ENCODE assay signal across 8 cellular contexts in the genomic region with DNA sequence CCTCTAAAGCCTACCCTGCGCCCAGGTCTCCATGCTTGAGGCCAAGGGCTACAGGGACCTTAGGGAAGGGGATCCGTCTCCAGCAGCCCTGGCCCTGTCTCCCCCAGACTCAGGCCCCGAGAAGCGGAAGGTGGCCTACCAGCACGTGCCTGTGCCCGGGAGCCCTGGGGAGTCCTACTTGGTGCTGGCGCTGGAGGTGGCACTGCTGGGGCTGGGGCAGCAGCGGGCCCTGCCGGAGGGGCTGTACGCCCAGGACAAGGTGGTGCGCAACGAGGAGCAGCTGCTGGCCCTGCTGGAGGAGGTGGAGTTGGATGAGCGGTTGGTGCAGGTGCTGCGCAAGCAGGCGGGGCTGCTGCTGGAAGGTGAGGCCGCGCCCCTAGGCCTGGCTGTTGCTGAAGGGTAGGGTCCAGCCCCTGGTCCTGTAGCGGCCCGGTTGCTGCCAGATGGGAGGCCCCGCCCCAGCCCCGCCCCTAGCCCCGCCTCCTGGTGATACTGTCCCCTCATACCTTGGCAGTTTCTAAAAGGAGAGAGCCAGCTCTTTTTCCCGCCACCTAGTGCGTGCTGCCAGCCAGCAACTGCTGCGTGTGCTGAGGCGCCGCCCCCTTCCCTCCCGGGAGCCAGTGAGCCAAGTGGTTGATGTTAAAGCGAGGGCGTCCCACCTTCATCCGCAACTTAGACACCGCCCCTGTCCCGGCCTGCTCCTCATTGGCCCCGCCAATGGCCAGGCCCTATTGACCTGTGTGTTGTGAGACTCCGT. TPM values are rescaled to one million over a fixed set of nuclear protein-coding genes. Genes with fewer than 3 reads are reported as not detected.
DNase-seq lines count a peak whose midpoint lies in the region; ATAC-seq, FAIRE-seq and TF ChIP-seq lines count a peak whose summit lies in the region.

No MANE protein-coding gene starts in this region.

- H2AFZ ChIP-seq in KMS-11 (ENCODE audit: low read depth): peak overlapping the region; percentile 30; the same call in 1 of the 2 replicates

- DNase-seq in CD8-positive, alpha-beta memory T cell: peak in 1 of 5 donors; percentile 39
- peak; percentile 36 for DNase-seq in activated naive CD8-positive, alpha-beta T cell treated with anti-CD3 and anti-CD28 coated beads for 36 hours
- DNase-seq in memory B cell (ENCODE audit: low spot score in 2 of 2) (no peak), GM12891 (ENCODE audit: insufficient read length, low spot score) (no peak), NK-92 (lab: John Stamatoyannopoulos, UW; ENCODE audit: unreplicated experiment) (no peak), NCI-H226 (no peak), NCI-H345 (lab: John Stamatoyannopoulos, UW) (no peak)

- peak overlapping the region in 4 of 7 donors; percentile 23 to 47 (median 23) for H3K4me3 Mint-ChIP-seq in CD8-positive, alpha-beta memory T cell
- H3K4me3 Mint-ChIP-seq in activated naive CD8-positive, alpha-beta T cell treated with anti-CD3 and anti-CD28 coated beads for 36 hours: peak overlapping the region; percentile 29
- peak overlapping the region; percentile 67 for H3K4me3 Mint-ChIP-seq in memory B cell

- TF ChIP-seq POLR2A in GM12891 (IDR thresholded peaks at IDR 0.05; ENCODE audit: low read depth, low read length): no peak

- no peak for FAIRE-seq in GM12891 (lab: Jason Lieb, UNC)

- no peaks in the 10 kb centered on the region for H3K27me3 Mint-ChIP-seq in CD8-positive, alpha-beta memory T cell
- no peaks in the 10 kb centered on the region for H3K27me3 Mint-ChIP-seq in activated naive CD8-positive, alpha-beta T cell treated with anti-CD3 and anti-CD28 coated beads for 36 hours
- H3K27me3 Mint-ChIP-seq in memory B cell: no peaks in the 10 kb centered on the region

- no peaks in the 10 kb centered on the region for H3K9me3 Mint-ChIP-seq in CD8-positive, alpha-beta memory T cell
- no peaks in the 10 kb centered on the region for H3K9me3 Mint-ChIP-seq in activated naive CD8-positive, alpha-beta T cell treated with anti-CD3 and anti-CD28 coated beads for 36 hours
- H3K9me3 Mint-ChIP-seq in memory B cell: peaks cover 2% of the 10 kb centered on the region

- POLR2A ChIA-PET in CD8-positive, alpha-beta memory T cell (lab: Charles Lee): interaction anchor here (0.8 to 1.1 kb wide), 2 partner anchors 12 to 29 kb away, joined by 3 read pairs; no protein-coding TSS in a partner anchor

- H3K36me3 Mint-ChIP-seq in CD8-positive, alpha-beta memory T cell: peaks cover 0 to 16% (median 6%) of the 10 kb centered on the region in 3 donors
- H3K36me3 Mint-ChIP-seq in activated naive CD8-positive, alpha-beta T cell treated with anti-CD3 and anti-CD28 coated beads for 36 hours: peaks cover 8% of the 10 kb centered on the region
- peaks cover 10% of the 10 kb centered on the region for H3K36me3 Mint-ChIP-seq in memory B cell

- no peaks in the 10 kb centered on the region for H3K27me3 ChIP-seq in CD8-positive, alpha-beta memory T cell (ENCODE audit: insufficient read depth, low read length, poor library complexity, severe bottlenecking)
- H3K27me3 ChIP-seq in KMS-11 (ENCODE audit: insufficient read depth, low read depth): no peaks in the 10 kb centered on the region

- no peak overlapping the region for H3K4me3 ChIP-seq in CD8-positive, alpha-beta memory T cell (ENCODE audit: low read length)
- no peak overlapping the region for H3K4me3 ChIP-seq in KMS-11 (IDR thresholded peaks at IDR 0.05; ENCODE audit: insufficient read depth, low read depth, low read length)

- H3K36me3 ChIP-seq in CD8-positive, alpha-beta memory T cell (ENCODE audit: insufficient read depth, low read length): no peaks in the 10 kb centered on the region
- H3K36me3 ChIP-seq in KMS-11 (ENCODE audit: insufficient read depth): no peaks in the 10 kb centered on the region

- H3K27ac Mint-ChIP-seq in CD8-positive, alpha-beta memory T cell: peak overlapping the region in 2 of 8 donors; percentile 58 to 69
- H3K27ac Mint-ChIP-seq in activated naive CD8-positive, alpha-beta T cell treated with anti-CD3 and anti-CD28 coated beads for 36 hours: no peak overlapping the region
- peak overlapping the region; percentile 26 for H3K27ac Mint-ChIP-seq in memory B cell

- CTCF ChIA-PET in CD8-positive, alpha-beta memory T cell (lab: Charles Lee): no interaction called here

- peak overlapping the region; percentile 45; the same call in 1 of the 2 replicates for H3K9ac ChIP-seq in KMS-11

- ATAC-seq in memory B cell (ENCODE audit: low read depth): peak; percentile 82

- H4K20me1 ChIP-seq in KMS-11 (ENCODE audit: insufficient read depth): no peaks in the 10 kb centered on the region

- no peaks in the 10 kb centered on the region for H3K9me3 ChIP-seq in CD8-positive, alpha-beta memory T cell (ENCODE audit: low read length)

- TF ChIP-seq CTCF in KMS-11 (conservative IDR thresholded peaks at IDR 0.05; ENCODE audit: low read depth, low read length): no peak

- peak overlapping the region; percentile 54 for H3K27ac ChIP-seq in CD8-positive, alpha-beta memory T cell (ENCODE audit: low read depth, low read length)
- peak overlapping the region; percentile 62 for H3K27ac ChIP-seq in KMS-11

- no peaks in the 10 kb centered on the region for H3K4me1 ChIP-seq in CD8-positive, alpha-beta memory T cell (ENCODE audit: insufficient read depth, low read length)
- H3K4me1 ChIP-seq in KMS-11 (ENCODE audit: low read depth, poor library complexity, severe bottlenecking): no peaks in the 10 kb centered on the region

- no peak overlapping the region for H3K4me2 ChIP-seq in KMS-11

- no peaks in the 10 kb centered on the region for H3K79me2 ChIP-seq in KMS-11 (ENCODE audit: insufficient read depth, low read depth)

- peaks cover 3 to 9% (median 5%) of the 10 kb centered on the region in 3 donors for H3K4me1 Mint-ChIP-seq in CD8-positive, alpha-beta memory T cell
- peaks cover 2% of the 10 kb centered on the region for H3K4me1 Mint-ChIP-seq in activated naive CD8-positive, alpha-beta T cell treated with anti-CD3 and anti-CD28 coated beads for 36 hours
- H3K4me1 Mint-ChIP-seq in memory B cell: peaks cover 3% of the 10 kb centered on the region

TF ChIP-seq in GM12891, 5 proteins besides CTCF, POLR2A, EP300 and RAD21:
- TF ChIP-seq POLR2AphosphoS5 (IDR thresholded peaks at IDR 0.05; ENCODE audit: low read depth, low read length): no peak
- no peak for TF ChIP-seq SPI1 (IDR thresholded peaks at IDR 0.05; ENCODE audit: low read depth, low read length)
- no peak for TF ChIP-seq PAX5 (IDR thresholded peaks at IDR 0.05; ENCODE audit: insufficient read depth, low read length, severe bottlenecking)
- no peak for TF ChIP-seq POU2F2 (IDR thresholded peaks at IDR 0.05; ENCODE audit: low read depth, low read length)
- no peak for TF ChIP-seq TAF1 (IDR thresholded peaks at IDR 0.05; ENCODE audit: low read depth, low read length)

RNA-seq across cellular contexts. Expression of a gene that starts 22.6 kb away (rescaled TPM):
- 1 to 10 TPM; 4.4 to 4.8 TPM for total RNA-seq in CD8-positive, alpha-beta memory T cell
- 1.6 TPM for polyA plus RNA-seq in CD8-positive, alpha-beta memory T cell
- total RNA-seq in activated naive CD8-positive, alpha-beta T cell treated with anti-CD3 and anti-CD28 coated beads for 36 hours: 1 to 10 TPM; 4.3 to 4.4 TPM
- polyA plus RNA-seq in GM12891 (2012; ENCODE audit: low read depth, missing spikeins): 4.1 TPM

RNA-seq across cellular contexts. Expression of a gene that starts 43.5 kb away (rescaled TPM):
- total RNA-seq in CD8-positive, alpha-beta memory T cell: 100 to 1,000 TPM; 131 to 163 TPM
- 239 TPM for polyA plus RNA-seq in CD8-positive, alpha-beta memory T cell
- 100 to 1,000 TPM; 137 to 141 TPM for total RNA-seq in activated naive CD8-positive, alpha-beta T cell treated with anti-CD3 and anti-CD28 coated beads for 36 hours
- polyA plus RNA-seq in GM12891 (2012; ENCODE audit: low read depth, missing spikeins): 228 TPM

RNA-seq across cellular contexts. Expression of a gene that starts 53.5 kb away (rescaled TPM):
- 10 to 100 TPM; 42.4 to 43.5 TPM for total RNA-seq in CD8-positive, alpha-beta memory T cell
- polyA plus RNA-seq in CD8-positive, alpha-beta memory T cell: 19.0 TPM
- 10 to 100 TPM; 35.8 to 38.2 TPM for total RNA-seq in activated naive CD8-positive, alpha-beta T cell treated with anti-CD3 and anti-CD28 coated beads for 36 hours
- polyA plus RNA-seq in GM12891 (2012; ENCODE audit: low read depth, missing spikeins): 21.0 TPM

RNA-seq across cellular contexts. Expression of a gene that starts 59.1 kb away (rescaled TPM):
- total RNA-seq in CD8-positive, alpha-beta memory T cell: 1 to 10 TPM in 1 of 2 experiments, under 1 TPM in 1; 0.90 to 1.5 TPM
- not detected for polyA plus RNA-seq in CD8-positive, alpha-beta memory T cell
- under 1 TPM; 0.70 to 0.80 TPM for total RNA-seq in activated naive CD8-positive, alpha-beta T cell treated with anti-CD3 and anti-CD28 coated beads for 36 hours
- polyA plus RNA-seq in GM12891 (2012; ENCODE audit: low read depth, missing spikeins): 2.0 TPM
